ENCODE assay signal across 28 cellular contexts in genomic region chr14:54083549-54084239, GRCh38.
"Had no signal": no experiment of that assay in that cellular context is flagged by ENCODE, and none has a peak within 500 bp of the region (broad histone marks: within the 10 kb centered on the region; RNA-seq: fewer than 3 reads in every experiment).

No MANE protein-coding gene starts in this region.

- H3K27ac Mint-ChIP-seq: activated naive CD4-positive, alpha-beta T cell treated with anti-CD3 and anti-CD28 coated beads, Interleukin-2, amount 50 U/mL, for 72 hours; activated T-cell treated with anti-CD3 and anti-CD28 coated beads, Interleukin-2, amount 50 U/mL, for 24 hours; activated T-helper 17 cell treated with anti-CD3 and anti-CD28 coated beads, Interleukin-2, amount 50 U/mL, for 72 hours; endodermal cell; immature natural killer cell; naive thymus-derived CD4-positive, alpha-beta T cell; stimulated activated memory B cell treated with anti-CD40 and anti-IgM and Interleukin-4, amounts not matched to agents 10 μg/mL and 1 μg/mL and 100 μg/mL, for 72 hours; T-helper 2 cell treated with Interferon-gamma antibody and Interleukin-4, amounts not matched to agents 5 μg/mL and 100 μg/mL, for 36 hours had no signal

- H3K4me3 ChIP-seq: adrenal gland, ascending aorta, coronary artery, hepatocyte, left lung, lung, sigmoid colon, smooth muscle cell, transverse colon, vagina had no signal

- H3K4me1 Mint-ChIP-seq: activated T-helper 17 cell treated with anti-CD3 and anti-CD28 coated beads, Interleukin-2, amount 50 U/mL, for 72 hours; endodermal cell; immature natural killer cell; naive thymus-derived CD4-positive, alpha-beta T cell; stimulated activated memory B cell treated with anti-CD40 and anti-IgM and Interleukin-4, amounts not matched to agents 10 μg/mL and 1 μg/mL and 100 μg/mL, for 72 hours had no signal

- H3K4me2 ChIP-seq: hepatocyte, smooth muscle cell had no signal

- H3K36me3 Mint-ChIP-seq: activated naive CD4-positive, alpha-beta T cell treated with anti-CD3 and anti-CD28 coated beads, Interleukin-2, amount 50 U/mL, for 72 hours; immature natural killer cell; naive thymus-derived CD4-positive, alpha-beta T cell; stimulated activated memory B cell treated with anti-CD40 and anti-IgM and Interleukin-4, amounts not matched to agents 10 μg/mL and 1 μg/mL and 100 μg/mL, for 72 hours had no signal

- H3K27me3 Mint-ChIP-seq: naive thymus-derived CD4-positive, alpha-beta T cell; stimulated activated memory B cell treated with anti-CD40 and anti-IgM and Interleukin-4, amounts not matched to agents 10 μg/mL and 1 μg/mL and 100 μg/mL, for 72 hours had no signal

- H3K4me1 ChIP-seq: ascending aorta, left lung, sigmoid colon, transverse colon had no signal

- H3K27me3 ChIP-seq: adrenal gland, ascending aorta, brain microvascular endothelial cell, hepatocyte, left lung, sigmoid colon, transverse colon, vagina had no signal

- DNase-seq: activated CD4-positive, alpha-beta T cell treated with anti-CD3 and anti-CD28 coated beads for 1 hour; activated CD4-positive, alpha-beta T cell treated with anti-CD3 and anti-CD28 coated beads, Interleukin-2, amount 50 U/mL, for 1 hour; activated CD8-positive, alpha-beta memory T cell treated with anti-CD3 and anti-CD28 coated beads for 24 hours; activated CD8-positive, alpha-beta memory T cell treated with anti-CD3 and anti-CD28 coated beads, Interleukin-2, amount 50 U/mL, for 4 hours; activated T-cell treated with anti-CD3 and anti-CD28 coated beads, Interleukin-2, amount 50 U/mL, for 24 hours; adrenal gland; brain microvascular endothelial cell; central memory CD4-positive, alpha-beta T cell; endodermal cell; foreskin melanocyte; glutamatergic neuron; immature natural killer cell; left lung; naive thymus-derived CD4-positive, alpha-beta T cell; retina; sigmoid colon; stimulated activated CD4-positive, alpha-beta T cell treated with anti-CD3 and anti-CD28 coated beads, Interleukin-15, amount 100 ng/mL, for 24 hours; transverse colon had no signal

- H3K27ac ChIP-seq: adrenal gland, ascending aorta, brain microvascular endothelial cell, coronary artery, hepatocyte, left lung, sigmoid colon, transverse colon had no signal

- H2AFZ ChIP-seq: hepatocyte had no signal

- H3K79me2 ChIP-seq: hepatocyte had no signal

- H3K9me3 Mint-ChIP-seq: activated T-cell treated with anti-CD3 and anti-CD28 coated beads, Interleukin-2, amount 50 U/mL, for 24 hours; endodermal cell; stimulated activated memory B cell treated with anti-CD40 and anti-IgM and Interleukin-4, amounts not matched to agents 10 μg/mL and 1 μg/mL and 100 μg/mL, for 72 hours; T-helper 2 cell treated with Interferon-gamma antibody and Interleukin-4, amounts not matched to agents 5 μg/mL and 100 μg/mL, for 36 hours had no signal

- ATAC-seq: activated naive CD4-positive, alpha-beta T cell treated with anti-CD3 and anti-CD28 coated beads, Interleukin-2, amount 50 U/mL, for 72 hours; activated T-helper 17 cell treated with anti-CD3 and anti-CD28 coated beads, Interleukin-2, amount 50 U/mL, for 72 hours; left lung; naive thymus-derived CD4-positive, alpha-beta T cell; stimulated activated memory B cell treated with anti-CD40 and anti-IgM and Interleukin-4, amounts not matched to agents 10 μg/mL and 1 μg/mL and 100 μg/mL, for 72 hours had no signal

- H3K4me3 Mint-ChIP-seq: activated T-cell treated with anti-CD3 and anti-CD28 coated beads, Interleukin-2, amount 50 U/mL, for 24 hours; activated T-helper 17 cell treated with anti-CD3 and anti-CD28 coated beads, Interleukin-2, amount 50 U/mL, for 72 hours; endodermal cell; immature natural killer cell; naive thymus-derived CD4-positive, alpha-beta T cell; stimulated activated memory B cell treated with anti-CD40 and anti-IgM and Interleukin-4, amounts not matched to agents 10 μg/mL and 1 μg/mL and 100 μg/mL, for 72 hours; T-helper 2 cell treated with Interferon-gamma antibody and Interleukin-4, amounts not matched to agents 5 μg/mL and 100 μg/mL, for 36 hours had no signal

- H3K36me3 ChIP-seq: adrenal gland, ascending aorta, brain microvascular endothelial cell, left lung, sigmoid colon, transverse colon, vagina had no signal

- H3K9me3 ChIP-seq: adrenal gland, ascending aorta, left lung, sigmoid colon, transverse colon, vagina had no signal
